In genomic region chr5:157607371-157608161, GRCh38 we compare ENCODE assay signal across 8 cellular contexts. TPM values are rescaled to one million over a fixed set of nuclear protein-coding genes. Genes with fewer than 3 reads are reported as not detected.
DNase-seq lines count a peak whose midpoint lies in the region; ATAC-seq lines count a peak whose summit lies in the region.

No MANE protein-coding gene starts in this region.

- no peak overlapping the region for H3K27ac ChIP-seq in CD8-positive, alpha-beta memory T cell (ENCODE audit: low read depth, low read length)

- peak; percentile 51 for ATAC-seq in HG03095 (IDR thresholded peaks at IDR 0.05; ENCODE audit: unreplicated experiment)

- H3K36me3 Mint-ChIP-seq in CD8-positive, alpha-beta memory T cell: no peaks in the 10 kb centered on the region

- CTCF ChIA-PET in CD8-positive, alpha-beta memory T cell (lab: Charles Lee): interaction anchor here (0.8 kb wide), 1 partner anchor 136 kb away, joined by 3 read pairs; the partner anchor contains the start of gene LSM11

- H3K9me3 Mint-ChIP-seq in CD8-positive, alpha-beta memory T cell: no peaks in the 10 kb centered on the region

- H3K4me1 Mint-ChIP-seq in CD8-positive, alpha-beta memory T cell: peaks cover 53 to 66% (median 59%) of the 10 kb centered on the region in 3 donors

- H3K4me3 ChIP-seq in CD8-positive, alpha-beta memory T cell (ENCODE audit: low read length): no peak overlapping the region

- peak overlapping the region; percentile 64 to 95 (median 87) for H3K27ac Mint-ChIP-seq in CD8-positive, alpha-beta memory T cell

- H3K9me3 ChIP-seq in CD8-positive, alpha-beta memory T cell (ENCODE audit: low read length): no peaks in the 10 kb centered on the region

- DNase-seq in CD8-positive, alpha-beta memory T cell: peak in 4 of 5 donors; percentile 56 to 74 (median 60)
- DNase-seq in UCSD-AML1 (lab: John Stamatoyannopoulos, UW; ENCODE audit: unreplicated experiment): peak; percentile 60
- peak; percentile 56 for DNase-seq in effector CD4-positive, alpha-beta T cell
- peak; percentile 34 for DNase-seq in stimulated activated CD8-positive, alpha-beta memory T cell treated with anti-CD3 and anti-CD28 coated beads, Interleukin-12 subunit alpha, Interleukin-12 subunit beta, amount 100 ng/mL, for 4 hours (ENCODE audit: low read depth)
- no peak for DNase-seq in SIG-M5 treated with dmso at 0.1 percent for 504 hours (lab: John Stamatoyannopoulos, UW; ENCODE audit: unreplicated experiment)
- DNase-seq in NCI-H2029 treated with DMSO at 0.1 percent for 48 hours (lab: John Stamatoyannopoulos, UW): no peak
- no peak for DNase-seq in hypothalamus (lab: John Stamatoyannopoulos, UW)

- POLR2A ChIA-PET in CD8-positive, alpha-beta memory T cell (lab: Charles Lee): no interaction called here

- H3K27me3 Mint-ChIP-seq in CD8-positive, alpha-beta memory T cell: no peaks in the 10 kb centered on the region

- no peaks in the 10 kb centered on the region for H3K27me3 ChIP-seq in CD8-positive, alpha-beta memory T cell (ENCODE audit: insufficient read depth, low read length, poor library complexity, severe bottlenecking)

- peak overlapping the region; percentile 1 to 76 (median 56) for H3K4me3 Mint-ChIP-seq in CD8-positive, alpha-beta memory T cell

- peaks cover 48% of the 10 kb centered on the region for H3K4me1 ChIP-seq in CD8-positive, alpha-beta memory T cell (ENCODE audit: insufficient read depth, low read length)

- no peaks in the 10 kb centered on the region for H3K36me3 ChIP-seq in CD8-positive, alpha-beta memory T cell (ENCODE audit: insufficient read depth, low read length)

RNA-seq across cellular contexts. Expression of gene ADAM19, which starts 32.0 kb away (rescaled TPM):
- 10 to 100 TPM; 26.5 to 26.8 TPM for total RNA-seq in CD8-positive, alpha-beta memory T cell
- 4.1 TPM for polyA plus RNA-seq in CD8-positive, alpha-beta memory T cell

RNA-seq across cellular contexts. Expression of gene SOX30, which starts 44.7 kb away (rescaled TPM):
- total RNA-seq in CD8-positive, alpha-beta memory T cell: under 1 TPM; 0.09 to 0.11 TPM
- polyA plus RNA-seq in CD8-positive, alpha-beta memory T cell: 0.28 TPM

Comparison
In these comparisons a context has a peak if more than half of its experiments do, and no peak if none do; other contexts are left out.
1. DNase-seq: peak in CD8-positive, alpha-beta memory T cell (4 of 5), UCSD-AML1 (single experiment), effector CD4-positive, alpha-beta T cell (single experiment) and stimulated activated CD8-positive, alpha-beta memory T cell treated with anti-CD3 and anti-CD28 coated beads, Interleukin-12 subunit alpha, Interleukin-12 subunit beta, amount 100 ng/mL, for 4 hours (single experiment); none in SIG-M5 treated with dmso at 0.1 percent for 504 hours (single experiment), NCI-H2029 treated with DMSO at 0.1 percent for 48 hours (single experiment) and hypothalamus (0 of 51).